In genomic region chr22:40401981-40402406, GRCh38 we compare ENCODE assay signal across 15 cellular contexts. TPM values are rescaled to one million over a fixed set of nuclear protein-coding genes. Genes with fewer than 3 reads are reported as not detected.
DNase-seq lines count a peak whose midpoint lies in the region; ATAC-seq lines count a peak whose summit lies in the region.
"Had no signal": no experiment of that assay in that cellular context is flagged by ENCODE, and none has a peak within 500 bp of the region (broad histone marks: within the 10 kb centered on the region; RNA-seq: fewer than 3 reads in every experiment).

No MANE protein-coding gene starts in this region.

- peaks cover 48% of the 10 kb centered on the region for H3K4me1 Mint-ChIP-seq in T-helper 17 cell

- peak overlapping the region; percentile 14 for H3K4me3 ChIP-seq in effector memory CD4-positive, alpha-beta T cell (ENCODE audit: insufficient read depth, low read depth, low read length, poor library complexity, severe bottlenecking)
- no peak overlapping the region for H3K4me3 ChIP-seq in thymus (ENCODE audit: low read length)
- H3K4me3 ChIP-seq: Peyer's patch had no signal

- no peaks in the 10 kb centered on the region for H3K9me3 ChIP-seq in T-helper 17 cell (ENCODE audit: control insufficient read depth, low read length, poor library complexity, severe bottlenecking)
- no peaks in the 10 kb centered on the region for H3K9me3 ChIP-seq in effector memory CD4-positive, alpha-beta T cell (ENCODE audit: control insufficient read depth, low read length)
- no peaks in the 10 kb centered on the region for H3K9me3 ChIP-seq in thymus (ENCODE audit: control insufficient read depth)
- H3K9me3 ChIP-seq: Peyer's patch had no signal

- peaks cover 49% of the 10 kb centered on the region for H3K4me1 ChIP-seq in effector memory CD4-positive, alpha-beta T cell (ENCODE audit: control insufficient read depth, insufficient read depth, low read length, poor library complexity, severe bottlenecking)
- H3K4me1 ChIP-seq in thymus (ENCODE audit: control insufficient read depth, insufficient read depth, low read length) = peaks cover 28% of the 10 kb centered on the region

- ATAC-seq in T-helper 17 cell (peak; percentile 19), HG02763 (IDR thresholded peaks at IDR 0.05; ENCODE audit: unreplicated experiment) (no peak)

- no peaks in the 10 kb centered on the region for H3K27me3 Mint-ChIP-seq in T-helper 17 cell

- H3K36me3 Mint-ChIP-seq in T-helper 17 cell (ENCODE audit: low read depth) = peaks cover 8% of the 10 kb centered on the region

- peak; percentile 62 for DNase-seq in activated effector memory CD4-positive, alpha-beta T cell treated with anti-CD3 and anti-CD28 coated beads, Interleukin-2, amount 50 U/mL, for 16 hours
- DNase-seq in activated effector memory CD4-positive, alpha-beta T cell treated with Interleukin-2 at 50 U/mL for 16 hours = no peak
- DNase-seq in T-helper 17 cell = no peak
- DNase-seq in effector memory CD4-positive, alpha-beta T cell = no peak
- no peak for DNase-seq in caudate nucleus (lab: John Stamatoyannopoulos, UW)
- no peak for DNase-seq in superior temporal gyrus (ENCODE audit: extremely low spot score)
- DNase-seq: DMS53, H9, mesenchymal stem cell, NCI-H2029 treated with DMSO at 0.1 percent for 48 hours, NCI-H526 treated with DMSO at 0.1 percent for 48 hours, occipital lobe had no signal

- H3K27ac ChIP-seq in effector memory CD4-positive, alpha-beta T cell (ENCODE audit: insufficient read depth, low read length, poor library complexity, severe bottlenecking) = peak overlapping the region; percentile 50
- H3K27ac ChIP-seq in thymus (ENCODE audit: low read depth) = peak overlapping the region; percentile 60
- no peak overlapping the region for H3K27ac ChIP-seq in caudate nucleus (ENCODE audit: low read depth, low read length)

- peak overlapping the region; percentile 88 for H3K27ac Mint-ChIP-seq in T-helper 17 cell
- H3K27ac Mint-ChIP-seq: H9 had no signal

- peak overlapping the region; percentile 87 for H3K4me3 Mint-ChIP-seq in T-helper 17 cell
- H3K4me3 Mint-ChIP-seq: H9 had no signal

- H3K36me3 ChIP-seq in effector memory CD4-positive, alpha-beta T cell (ENCODE audit: control insufficient read depth, insufficient read depth, low read length) = peaks cover 30% of the 10 kb centered on the region
- H3K36me3 ChIP-seq in thymus (ENCODE audit: control insufficient read depth, insufficient read depth) = peaks cover 34% of the 10 kb centered on the region

- H3K27me3 ChIP-seq in effector memory CD4-positive, alpha-beta T cell (replicated peaks; ENCODE audit: control insufficient read depth, insufficient read depth, low read length, poor library complexity, severe bottlenecking) = no peaks in the 10 kb centered on the region
- no peaks in the 10 kb centered on the region for H3K27me3 ChIP-seq in thymus (ENCODE audit: control insufficient read depth, insufficient read depth)
- H3K27me3 ChIP-seq: Peyer's patch had no signal

- WGBS in thymus = 56% methylated on average over 8 of the region's 8 CpGs

RNA-seq across cellular contexts. Expression of gene SGSM3, which starts 31.6 kb away (rescaled TPM):
- 10 to 100 TPM; 56.7 to 79.4 TPM for total RNA-seq in T-helper 17 cell
- 92.1 TPM for polyA plus RNA-seq in thymus

RNA-seq across cellular contexts. Expression of gene ADSL, which starts 55.7 kb away (rescaled TPM):
- 10 to 100 TPM; 59.2 to 67.5 TPM for total RNA-seq in T-helper 17 cell
- polyA plus RNA-seq in thymus = 58.0 TPM
